In the genomic region with DNA sequence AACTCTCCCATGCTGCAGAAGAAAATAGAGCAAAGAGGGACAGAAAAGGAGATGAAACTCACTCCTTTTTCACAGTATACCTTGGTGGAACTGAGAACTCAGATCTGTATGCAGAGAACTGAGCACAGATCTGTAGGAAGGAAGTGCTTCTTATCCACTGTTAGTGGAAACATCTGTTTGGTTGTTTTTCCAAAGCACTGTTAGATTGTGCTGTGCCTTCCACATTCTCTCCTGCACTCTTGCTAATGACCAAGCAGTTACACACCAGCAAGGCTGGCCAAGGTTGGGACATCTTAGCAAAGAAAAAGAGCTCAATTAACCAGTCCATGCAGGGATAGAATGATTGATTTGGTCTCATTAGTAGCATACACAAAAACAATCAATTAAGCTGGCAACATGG, we compare ENCODE assay signal across 1 cellular context.
TF ChIP-seq lines count a peak whose summit lies in the region.

No MANE protein-coding gene starts in this region.

TF ChIP-seq in GM12878, 131 proteins besides CTCF, POLR2A, EP300 and RAD21:
- no peak for TF ChIP-seq STAT1 (conservative IDR thresholded peaks at IDR 0.05)
- TF ChIP-seq EZH2 (IDR thresholded peaks at IDR 0.05; ENCODE audit: borderline replicate concordance, control insufficient read depth, low read depth, low read length): no peak
- TF ChIP-seq, protein P1, sequence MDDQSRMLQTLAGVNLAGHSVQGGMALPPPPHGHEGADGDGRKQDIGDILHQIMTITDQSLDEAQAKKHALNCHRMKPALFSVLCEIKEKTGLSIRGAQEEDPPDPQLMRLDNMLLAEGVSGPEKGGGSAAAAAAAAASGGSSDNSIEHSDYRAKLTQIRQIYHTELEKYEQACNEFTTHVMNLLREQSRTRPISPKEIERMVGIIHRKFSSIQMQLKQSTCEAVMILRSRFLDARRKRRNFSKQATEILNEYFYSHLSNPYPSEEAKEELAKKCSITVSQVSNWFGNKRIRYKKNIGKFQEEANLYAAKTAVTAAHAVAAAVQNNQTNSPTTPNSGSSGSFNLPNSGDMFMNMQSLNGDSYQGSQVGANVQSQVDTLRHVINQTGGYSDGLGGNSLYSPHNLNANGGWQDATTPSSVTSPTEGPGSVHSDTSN (IDR thresholded peaks at IDR 0.05; ENCODE audit: insufficient replicate concordance, low read depth, low read length): no peak
- 0 out of 2 replicates have a peak, but pooled peaks have one; percentile 17 for TF ChIP-seq SPI1 (IDR thresholded peaks at IDR 0.05; ENCODE audit: borderline replicate concordance, insufficient read depth, low read depth, low read length)
